ENCODE assay signal across 10 cellular contexts in the genomic region with DNA sequence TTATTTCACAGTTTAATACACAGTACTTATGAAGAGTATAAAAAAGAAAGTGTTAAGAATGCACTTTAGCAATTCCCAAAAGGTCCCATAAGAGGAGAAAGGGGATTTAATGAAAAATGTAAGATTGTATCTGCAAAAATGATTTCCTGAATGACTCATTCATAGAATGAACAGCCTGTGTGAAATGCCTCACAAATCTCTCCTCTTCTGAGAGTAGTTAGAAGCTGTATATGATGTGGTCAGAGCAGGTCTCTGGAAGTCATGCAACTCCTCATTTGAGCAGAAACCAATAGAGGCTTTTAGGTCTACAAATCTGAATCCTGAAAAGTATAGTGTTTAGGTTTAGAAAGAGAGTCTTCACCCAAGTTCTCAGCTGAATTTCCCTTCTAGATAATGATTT.
A peak's percentile ranks its signal among the peaks of the same experiment; 100 is the strongest.
DNase-seq lines count a peak whose midpoint lies in the region; ATAC-seq and TF ChIP-seq lines count a peak whose summit lies in the region.
"Had no signal": no experiment of that assay in that cellular context is flagged by ENCODE, and none has a peak within 500 bp of the region (broad histone marks: within the 10 kb centered on the region; RNA-seq: fewer than 3 reads in every experiment).

No MANE protein-coding gene starts in this region.

- TF ChIP-seq CTCF in NB4 (IDR thresholded peaks at IDR 0.05; ENCODE audit: low read depth, low read length) (no peak), fibroblast of villous mesenchyme (IDR thresholded peaks at IDR 0.05; ENCODE audit: insufficient read depth, low read depth, low read length) (no peak)

- ATAC-seq in GM18519 (IDR thresholded peaks at IDR 0.05; ENCODE audit: low FRiP score, unreplicated experiment) (peak; percentile 56), HG02885 (IDR thresholded peaks at IDR 0.05; ENCODE audit: poor library complexity, unreplicated experiment) (peak; percentile 81), GM21737 (IDR thresholded peaks at IDR 0.05; ENCODE audit: unreplicated experiment) (no peak), HG02870 (IDR thresholded peaks at IDR 0.05; ENCODE audit: unreplicated experiment) (no peak), GM19328 (IDR thresholded peaks at IDR 0.05; ENCODE audit: unreplicated experiment) (no peak)

- peak; percentile 14 for DNase-seq in NB4 (ENCODE audit: low read depth)
- peak; percentile 15 for DNase-seq in fibroblast of villous mesenchyme (ENCODE audit: low read depth)
- DNase-seq in activated naive CD4-positive, alpha-beta T cell treated with anti-CD3 and anti-CD28 coated beads, Interleukin-2, amount 50 U/mL, for 16 hours, result no peak
- DNase-seq: activated effector memory CD4-positive, alpha-beta T cell treated with Interleukin-2 at 50 U/mL for 16 hours; NCI-H524 had no signal

- TF ChIP-seq POLR2A in NB4 (IDR thresholded peaks at IDR 0.05; ENCODE audit: extremely low read depth, insufficient read length), result no peak

- H3K4me3 ChIP-seq in NB4 (ENCODE audit: low read depth, low read length), result no peak overlapping the region
- H3K4me3 ChIP-seq in fibroblast of villous mesenchyme (ENCODE audit: low read depth, low read length), result no peak overlapping the region

Comparison
In these comparisons a context has a peak if more than half of its experiments do, and no peak if none do; other contexts are left out.
1. ATAC-seq: peak in GM18519 (single experiment) and HG02885 (single experiment); none in GM21737 (single experiment), HG02870 (single experiment) and GM19328 (single experiment).